ENCODE assay signal across 8 cellular contexts in genomic region chr4:75723117-75723801, GRCh38. TPM values are rescaled to one million over a fixed set of nuclear protein-coding genes. Genes with fewer than 3 reads are reported as not detected.
DNase-seq lines count a peak whose midpoint lies in the region; ATAC-seq, FAIRE-seq and TF ChIP-seq lines count a peak whose summit lies in the region.

No MANE protein-coding gene starts in this region.

- H3K27ac ChIP-seq in astrocyte (ENCODE audit: low read depth, low read length) (peak overlapping the region; percentile 86), layer of hippocampus (ENCODE audit: low read depth, low read length) (peak overlapping the region; percentile 69), substantia nigra (ENCODE audit: low read depth, low read length, poor library complexity, severe bottlenecking) (peak overlapping the region; percentile 86)

- peaks cover 5% of the 10 kb centered on the region for H3K36me3 Mint-ChIP-seq in astrocyte (ENCODE audit: low read depth, unreplicated experiment)

- no peak for ATAC-seq in GM21737 (IDR thresholded peaks at IDR 0.05; ENCODE audit: unreplicated experiment)

- H3K27ac Mint-ChIP-seq in astrocyte (ENCODE audit: unreplicated experiment) = peak overlapping the region; percentile 98

- no peaks in the 10 kb centered on the region for H3K9me3 ChIP-seq in astrocyte (ENCODE audit: insufficient read depth, low read depth, low read length)

- peak; percentile 16 for DNase-seq in COR-L47 (lab: John Stamatoyannopoulos, UW)
- peak; percentile 83 for DNase-seq in LHCN-M2 (ENCODE audit: low read depth)
- peak; percentile 70 for DNase-seq in astrocyte (ENCODE audit: low read depth)
- DNase-seq in substantia nigra (lab: John Stamatoyannopoulos, UW) = peak in 1 of 49 donors; percentile 71
- DNase-seq in iPS-NIHi11 (ENCODE audit: low spot score) = no peak
- no peak for DNase-seq in occipital lobe (lab: John Stamatoyannopoulos, UW)

- H3K4me3 Mint-ChIP-seq in astrocyte (ENCODE audit: unreplicated experiment) = peak overlapping the region; percentile 98

- no peak for TF ChIP-seq CTCF in astrocyte (IDR thresholded peaks at IDR 0.05; ENCODE audit: insufficient read depth, low read depth, low read length)

- no peaks in the 10 kb centered on the region for H3K36me3 ChIP-seq in astrocyte (ENCODE audit: insufficient read depth, low read length)

- H3K4me1 Mint-ChIP-seq in astrocyte (ENCODE audit: low read depth, unreplicated experiment) = peaks cover 29% of the 10 kb centered on the region

- no peak overlapping the region for H2AFZ ChIP-seq in astrocyte (ENCODE audit: low read depth, low read length)

- H3K9me3 Mint-ChIP-seq in astrocyte (ENCODE audit: unreplicated experiment) = no peaks in the 10 kb centered on the region

- H4K20me1 ChIP-seq in astrocyte (ENCODE audit: insufficient read depth, low read length) = peaks cover 23% of the 10 kb centered on the region

- FAIRE-seq in astrocyte (lab: Jason Lieb, UNC) = no peak

- H3K9ac ChIP-seq in astrocyte (ENCODE audit: low read length) = peak overlapping the region; percentile 100

- peaks cover 19% of the 10 kb centered on the region for H3K4me1 ChIP-seq in astrocyte (ENCODE audit: insufficient read depth, low read length)

- H3K4me3 ChIP-seq in astrocyte (ENCODE audit: insufficient read depth, low read depth, low read length) = peak overlapping the region; percentile 84

- peak overlapping the region; percentile 87 for H3K4me2 ChIP-seq in astrocyte (ENCODE audit: low read length)

- H3K27me3 Mint-ChIP-seq in astrocyte (ENCODE audit: low read depth, unreplicated experiment) = no peaks in the 10 kb centered on the region

- peaks cover 65% of the 10 kb centered on the region for H3K79me2 ChIP-seq in astrocyte (ENCODE audit: insufficient read depth, low read length)

- H3K27me3 ChIP-seq in astrocyte (ENCODE audit: insufficient read depth, low read length) = no peaks in the 10 kb centered on the region
- no peaks in the 10 kb centered on the region for H3K27me3 ChIP-seq in layer of hippocampus (ENCODE audit: control insufficient read depth, insufficient read depth, low read length)

RNA-seq across cellular contexts. Expression of gene USO1, which starts 1.1 kb away (rescaled TPM):
- 81.7 and 94.9 TPM in 2 replicates for total RNA-seq in LHCN-M2 (2014; rRNA removed)
- polyA plus RNA-seq in LHCN-M2 (2012) = 22.9 TPM
- 104 and 105 TPM in 2 replicates for total RNA-seq in astrocyte
- 56.6 TPM for total RNA-seq in occipital lobe

RNA-seq across cellular contexts. Expression of gene G3BP2, which starts 50.0 kb away (rescaled TPM):
- 181 and 184 TPM in 2 replicates for total RNA-seq in LHCN-M2 (2014; rRNA removed)
- polyA plus RNA-seq in LHCN-M2 (2012) = 62.1 TPM
- 281 and 285 TPM in 2 replicates for total RNA-seq in astrocyte
- 395 TPM for total RNA-seq in occipital lobe

Comparison
In these comparisons a context has a peak if more than half of its experiments do, and no peak if none do; other contexts are left out.
1. DNase-seq: peak in COR-L47 (single experiment), LHCN-M2 (single experiment) and astrocyte (single experiment); none in iPS-NIHi11 (single experiment) and occipital lobe (single experiment).
2. Peak in every context shown above with its lines, with median percentiles within 50 percentile points of each other: H3K27ac ChIP-seq.